ENCODE assay signal across 20 cellular contexts in the genomic region with DNA sequence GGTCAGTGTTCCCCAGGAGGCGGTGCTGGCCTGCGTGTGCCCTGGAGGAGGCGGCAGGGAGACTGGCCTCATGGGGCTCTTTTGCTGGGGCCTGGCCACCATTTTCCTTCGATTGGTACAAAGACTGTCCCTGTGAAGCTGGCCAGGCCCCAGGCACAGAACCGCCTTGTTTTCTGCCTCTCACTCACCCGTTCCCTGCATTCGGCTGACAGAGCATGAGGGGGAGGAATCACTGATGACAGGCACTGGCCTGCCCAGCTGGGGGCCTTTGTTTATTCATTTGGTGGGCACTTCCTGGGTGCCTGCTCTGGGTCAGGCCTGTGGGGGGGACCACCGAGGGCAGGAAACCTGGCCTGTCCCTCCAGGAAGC.
DNase-seq lines count a peak whose midpoint lies in the region; TF ChIP-seq lines count a peak whose summit lies in the region.
"Had no signal": no experiment of that assay in that cellular context is flagged by ENCODE, and none has a peak within 500 bp of the region (broad histone marks: within the 10 kb centered on the region; RNA-seq: fewer than 3 reads in every experiment).

No MANE protein-coding gene starts in this region.

- DNase-seq in medulla oblongata (ENCODE audit: extremely low spot score) = peak; percentile 91
- DNase-seq in spleen = peak; percentile 72
- DNase-seq in GM23248 = no peak
- no peak for DNase-seq in NCI-H2227 treated with DMSO at 0.1 percent for 48 hours (lab: John Stamatoyannopoulos, UW)
- no peak for DNase-seq in HuH-7.5 (ENCODE audit: low spot score)
- DNase-seq in cerebellar cortex (ENCODE audit: low spot score) = no peak
- DNase-seq: activated CD4-positive, alpha-beta T cell treated with anti-CD3 and anti-CD28 coated beads for 1 hour; activated effector memory CD4-positive, alpha-beta T cell treated with Interleukin-2 at 50 U/mL for 16 hours; colonic mucosa; erythroblast; GOT3; Kasumi-1; NCI-H1436 treated with DMSO at 0.1 percent for 48 hours; NCI-H226; NK-92 treated with Interleukin-12 subunit alpha and Interleukin-12 subunit beta, amount 100 ng/mL, for 24 hours; stomach; T-helper 2 cell had no signal

- H3K4me1 Mint-ChIP-seq in IgD-negative memory B cell = peaks cover 19 to 49% (median 29%) of the 10 kb centered on the region in 3 donors
- H3K4me1 Mint-ChIP-seq in brain = peaks cover 15% of the 10 kb centered on the region

- H3K27ac Mint-ChIP-seq in IgD-negative memory B cell (peak overlapping the region in 2 of 3 donors; percentile 78 to 89), brain (peak overlapping the region in 3 of 5 experiments; percentile 25 to 90 (median 55))

- peak overlapping the region in 3 of 4 donors; percentile 9 to 83 (median 82) for H3K4me3 Mint-ChIP-seq in IgD-negative memory B cell
- no peak overlapping the region for H3K4me3 Mint-ChIP-seq in brain

- H3F3A ChIP-seq in GM23248 (ENCODE audit: insufficient read depth) = no peaks in the 10 kb centered on the region

- in situ Hi-C loops in GM23248 (cut with MboI) = no loop called here

- TF ChIP-seq POLR2A in spleen (IDR thresholded peaks at IDR 0.05) = no peak

- no peaks in the 10 kb centered on the region for H3K9me3 Mint-ChIP-seq in IgD-negative memory B cell
- H3K9me3 Mint-ChIP-seq in brain = no peaks in the 10 kb centered on the region

- H3K27me3 ChIP-seq in spleen (replicated peaks in 1 of 7) = no peaks in the 10 kb centered on the region
- H3K27me3 ChIP-seq in GM23248 (replicated peaks; ENCODE audit: insufficient read depth) = no peaks in the 10 kb centered on the region
- H3K27me3 ChIP-seq: colonic mucosa, heart right ventricle, stomach had no signal

- no peaks in the 10 kb centered on the region for H3K9me2 ChIP-seq in GM23248 (ENCODE audit: insufficient read depth)

- TF ChIP-seq CTCF in brain (conservative IDR thresholded peaks at IDR 0.05) = no peak
- TF ChIP-seq CTCF in spleen (IDR thresholded peaks at IDR 0.05 in 8 of 11, conservative IDR thresholded peaks at IDR 0.05 in 3 of 11) = no peak

- intact Hi-C loops in spleen (cut with DNase I; ENCODE audit: low total_unique reads) = no loop called here

- H3K9ac ChIP-seq in GM23248 = no peak overlapping the region

- peak overlapping the region in 5 of 8 donors; percentile 8 to 86 (median 48) for H3K27ac ChIP-seq in spleen
- no peak overlapping the region for H3K27ac ChIP-seq in GM23248
- H3K27ac ChIP-seq: colonic mucosa, heart right ventricle had no signal

- H3K4me3 ChIP-seq in spleen (no peak overlapping the region), GM23248 (no peak overlapping the region)
- H3K4me3 ChIP-seq: colonic mucosa, heart right ventricle, stomach had no signal

- H2AFZ ChIP-seq in GM23248 = no peak overlapping the region

- H3K4me1 ChIP-seq in spleen (peaks cover 0 to 100% (median 70%) of the 10 kb centered on the region in 6 donors), GM23248 (ENCODE audit: insufficient read depth) (no peaks in the 10 kb centered on the region)
- H3K4me1 ChIP-seq: colonic mucosa, heart right ventricle, stomach had no signal

- 49 to 80% (median 75%) methylated on average over 4 to 8 of the region's 8 CpGs; no CpG with 5 or more reads in 1 of the 5 donors for WGBS in spleen, 5 donors
- WGBS in GM23248 (ENCODE audit: low coverage in 1 of 2, low lambda C conversion rate in 2 of 2, missing lambda C conversion rate in 2 of 2), 2 experiments = 65 to 69% methylated on average over 8 of the region's 8 CpGs

- no peaks in the 10 kb centered on the region for H3K36me3 ChIP-seq in spleen
- H3K36me3 ChIP-seq in GM23248 (ENCODE audit: low read depth) = no peaks in the 10 kb centered on the region
- H3K36me3 ChIP-seq: colonic mucosa, heart right ventricle, stomach had no signal

- H3K27me3 Mint-ChIP-seq in IgD-negative memory B cell (no peaks in the 10 kb centered on the region), brain (no peaks in the 10 kb centered on the region)

- no peaks in the 10 kb centered on the region; the same call in 1 of the 2 replicates for H4K20me1 ChIP-seq in GM23248 (ENCODE audit: insufficient read depth)

- no peaks in the 10 kb centered on the region for H3K79me2 ChIP-seq in GM23248 (ENCODE audit: insufficient read depth)

- no peaks in the 10 kb centered on the region for H3K36me3 Mint-ChIP-seq in IgD-negative memory B cell
- no peaks in the 10 kb centered on the region for H3K36me3 Mint-ChIP-seq in brain

- H3K4me2 ChIP-seq in GM23248 (ENCODE audit: unreplicated experiment) = no peak overlapping the region

- H3K9me3 ChIP-seq in spleen (no peaks in the 10 kb centered on the region), GM23248 (ENCODE audit: low read depth) (no peaks in the 10 kb centered on the region)
- H3K9me3 ChIP-seq: colonic mucosa, heart right ventricle, stomach had no signal

Comparison
In these comparisons a context has a peak if more than half of its experiments do, and no peak if none do; other contexts are left out.
1. H3K4me3 Mint-ChIP-seq: peak in IgD-negative memory B cell (3 of 4); none in brain (0 of 5).
2. DNase-seq: peak in medulla oblongata (single experiment) and spleen (single experiment); none in GM23248 (single experiment), NCI-H2227 treated with DMSO at 0.1 percent for 48 hours (single experiment), HuH-7.5 (single experiment) and cerebellar cortex (single experiment).